1 cellular context compared by ENCODE assay signal in the genomic region with DNA sequence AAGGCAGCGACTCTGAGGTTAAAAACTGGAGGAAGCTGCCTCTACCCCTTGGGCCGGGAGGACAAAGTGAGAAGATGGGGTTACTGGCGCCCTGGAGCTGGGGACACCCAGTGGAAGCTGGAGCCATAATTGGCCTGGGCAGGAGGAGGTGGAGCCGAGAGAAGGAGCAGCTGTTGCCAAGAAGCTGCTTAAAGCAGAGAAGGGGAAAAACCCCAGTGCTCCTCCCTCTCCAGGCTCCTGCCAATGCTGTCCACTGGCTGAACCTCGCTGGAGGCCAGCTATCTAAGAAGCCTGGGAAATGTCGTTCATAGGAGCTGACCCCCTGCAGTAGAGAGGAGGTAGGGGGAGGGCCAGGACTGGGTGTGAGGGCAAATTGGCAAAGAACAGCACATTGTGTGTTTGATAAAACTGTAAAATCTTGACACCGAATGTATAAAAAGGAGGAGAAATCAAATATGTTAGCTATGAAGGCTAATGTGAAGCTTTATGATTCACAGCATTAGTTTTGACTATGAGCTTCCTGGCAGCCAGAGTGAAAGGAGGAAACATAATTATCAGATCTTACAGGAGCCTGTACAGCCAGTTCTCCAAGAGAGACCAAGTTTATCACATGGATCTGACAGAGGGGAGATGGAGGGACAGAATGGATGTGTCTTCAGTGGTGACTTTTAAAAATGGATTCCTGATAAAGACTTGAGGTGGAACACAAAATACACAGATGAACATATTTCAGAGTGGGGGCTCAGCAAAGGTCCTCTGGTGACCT.
TF ChIP-seq lines count a peak whose summit lies in the region.

No MANE protein-coding gene starts in this region.

TF ChIP-seq in GM12878, 131 proteins besides CTCF, POLR2A, EP300 and RAD21:
- no peak for TF ChIP-seq PML (IDR thresholded peaks at IDR 0.05; ENCODE audit: low read length)
- peak in 1 of 2 experiments; percentile 39; a peak in 1 of 4 replicates for TF ChIP-seq SRF (IDR thresholded peaks at IDR 0.05; ENCODE audit: low read depth in 2 of 2, low read length in 2 of 2)
- TF ChIP-seq RFX5 (IDR thresholded peaks at IDR 0.05; ENCODE audit: low read depth, low read length) = 0 out of 2 replicates have a peak, but pooled peaks have one; percentile 21
- no peak for TF ChIP-seq NFIC (IDR thresholded peaks at IDR 0.05; ENCODE audit: low read depth, low read length)
- TF ChIP-seq KDM1A (IDR thresholded peaks at IDR 0.05; ENCODE audit: borderline replicate concordance) = no peak
- no peak for TF ChIP-seq ESRRA (IDR thresholded peaks at IDR 0.05; ENCODE audit: low read length)
- TF ChIP-seq, protein P1, sequence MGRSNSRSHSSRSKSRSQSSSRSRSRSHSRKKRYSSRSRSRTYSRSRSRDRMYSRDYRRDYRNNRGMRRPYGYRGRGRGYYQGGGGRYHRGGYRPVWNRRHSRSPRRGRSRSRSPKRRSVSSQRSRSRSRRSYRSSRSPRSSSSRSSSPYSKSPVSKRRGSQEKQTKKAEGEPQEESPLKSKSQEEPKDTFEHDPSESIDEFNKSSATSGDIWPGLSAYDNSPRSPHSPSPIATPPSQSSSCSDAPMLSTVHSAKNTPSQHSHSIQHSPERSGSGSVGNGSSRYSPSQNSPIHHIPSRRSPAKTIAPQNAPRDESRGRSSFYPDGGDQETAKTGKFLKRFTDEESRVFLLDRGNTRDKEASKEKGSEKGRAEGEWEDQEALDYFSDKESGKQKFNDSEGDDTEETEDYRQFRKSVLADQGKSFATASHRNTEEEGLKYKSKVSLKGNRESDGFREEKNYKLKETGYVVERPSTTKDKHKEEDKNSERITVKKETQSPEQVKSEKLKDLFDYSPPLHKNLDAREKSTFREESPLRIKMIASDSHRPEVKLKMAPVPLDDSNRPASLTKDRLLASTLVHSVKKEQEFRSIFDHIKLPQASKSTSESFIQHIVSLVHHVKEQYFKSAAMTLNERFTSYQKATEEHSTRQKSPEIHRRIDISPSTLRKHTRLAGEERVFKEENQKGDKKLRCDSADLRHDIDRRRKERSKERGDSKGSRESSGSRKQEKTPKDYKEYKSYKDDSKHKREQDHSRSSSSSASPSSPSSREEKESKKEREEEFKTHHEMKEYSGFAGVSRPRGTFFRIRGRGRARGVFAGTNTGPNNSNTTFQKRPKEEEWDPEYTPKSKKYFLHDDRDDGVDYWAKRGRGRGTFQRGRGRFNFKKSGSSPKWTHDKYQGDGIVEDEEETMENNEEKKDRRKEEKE (IDR thresholded peaks at IDR 0.05) = no peak
- no peak for TF ChIP-seq POLR2AphosphoS2 (IDR thresholded peaks at IDR 0.05; ENCODE audit: low read depth, low read length)
- TF ChIP-seq RCOR1 (conservative IDR thresholded peaks at IDR 0.05; ENCODE audit: low read depth, low read length) = no peak
